Comparison of ENCODE assay signal across 8 cellular contexts in the genomic region with DNA sequence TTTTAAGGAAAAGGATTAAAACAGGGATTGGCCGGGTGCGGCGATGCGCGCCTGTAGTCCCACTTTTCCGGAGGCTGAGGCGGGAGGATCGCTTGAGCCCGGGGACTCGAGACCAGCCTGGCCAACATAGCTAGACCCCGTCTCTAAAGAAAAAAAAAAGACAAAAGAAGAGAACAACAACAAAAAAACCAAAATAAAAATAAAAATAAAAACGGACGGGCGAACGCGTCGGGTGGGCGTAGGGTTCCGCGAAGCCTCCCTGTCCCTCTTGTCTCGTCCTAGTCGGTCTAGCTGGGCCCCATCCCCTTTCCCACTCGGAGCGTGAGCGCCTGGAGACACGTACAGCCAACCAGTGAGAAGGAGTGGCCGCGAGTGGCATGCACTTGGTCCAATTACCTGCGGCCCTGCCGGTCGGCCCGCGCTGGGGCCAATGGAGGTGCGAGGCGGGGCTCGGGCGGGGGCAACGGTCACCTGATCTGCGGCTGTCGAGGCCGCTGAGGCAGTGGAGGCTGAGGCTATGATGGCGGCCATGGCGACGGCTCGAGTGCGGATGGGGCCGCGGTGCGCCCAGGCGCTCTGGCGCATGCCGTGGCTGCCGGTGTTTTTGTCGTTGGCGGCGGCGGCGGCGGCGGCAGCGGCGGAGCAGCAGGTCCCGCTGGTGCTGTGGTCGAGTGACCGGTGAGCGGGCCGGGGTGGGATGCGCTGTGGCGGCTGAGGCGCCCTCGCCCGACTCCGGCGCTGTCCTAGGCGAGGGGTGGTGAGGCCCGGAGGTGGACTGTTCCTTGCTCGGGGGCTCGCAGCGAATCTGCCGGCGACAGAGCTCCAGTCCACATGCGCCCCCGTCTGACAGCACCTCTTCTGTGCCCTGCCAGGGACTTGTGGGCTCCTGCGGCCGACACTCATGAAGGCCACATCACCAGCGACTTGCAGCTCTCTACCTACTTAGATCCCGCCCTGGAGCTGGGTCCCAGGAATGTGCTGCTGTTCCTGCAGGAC. TPM values are rescaled to one million over a fixed set of nuclear protein-coding genes. Genes with fewer than 3 reads are reported as not detected.
DNase-seq lines count a peak whose midpoint lies in the region; ATAC-seq, FAIRE-seq and TF ChIP-seq lines count a peak whose summit lies in the region.

A gene with protein sequence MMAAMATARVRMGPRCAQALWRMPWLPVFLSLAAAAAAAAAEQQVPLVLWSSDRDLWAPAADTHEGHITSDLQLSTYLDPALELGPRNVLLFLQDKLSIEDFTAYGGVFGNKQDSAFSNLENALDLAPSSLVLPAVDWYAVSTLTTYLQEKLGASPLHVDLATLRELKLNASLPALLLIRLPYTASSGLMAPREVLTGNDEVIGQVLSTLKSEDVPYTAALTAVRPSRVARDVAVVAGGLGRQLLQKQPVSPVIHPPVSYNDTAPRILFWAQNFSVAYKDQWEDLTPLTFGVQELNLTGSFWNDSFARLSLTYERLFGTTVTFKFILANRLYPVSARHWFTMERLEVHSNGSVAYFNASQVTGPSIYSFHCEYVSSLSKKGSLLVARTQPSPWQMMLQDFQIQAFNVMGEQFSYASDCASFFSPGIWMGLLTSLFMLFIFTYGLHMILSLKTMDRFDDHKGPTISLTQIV (plus strand): TSS at position 502 of the 996 bp plus-strand sequence. CDS start 16 bp downstream, at position 518.

- peaks cover 4 to 5% of the 10 kb centered on the region in 2 experiments for H3K36me3 ChIP-seq in keratinocyte (ENCODE audit: control insufficient read depth in 2 of 2, extremely low read depth in 1 of 2, insufficient read depth in 2 of 2, low read length in 2 of 2)

- no peaks in the 10 kb centered on the region for H3K9me3 ChIP-seq in keratinocyte (ENCODE audit: control insufficient read depth, low read depth, low read length)

- no peak within 1 kb of the TSS for H3K27ac ChIP-seq in keratinocyte (ENCODE audit: control insufficient read depth, insufficient read depth, low read length)

- no peaks in the 10 kb centered on the region for H3K27me3 ChIP-seq in keratinocyte (ENCODE audit: control insufficient read depth, extremely low read depth, insufficient read depth, low read length)

- FAIRE-seq in keratinocyte (lab: Jason Lieb, UNC): no peak

- H3K4me2 ChIP-seq in keratinocyte (ENCODE audit: control insufficient read depth, extremely low read depth, insufficient read depth, low read depth, low read length): peak within 1 kb of the TSS; percentile 81

- dilution Hi-C loops in keratinocyte (cut with MboI; ENCODE audit: extremely low pct_ligation_motif_present, low sequenced_read_pairs): no loop called here

- peaks cover 6% of the 10 kb centered on the region for H3K4me1 ChIP-seq in keratinocyte (ENCODE audit: control insufficient read depth, extremely low read depth, insufficient read depth, low read length)

- H3K9me1 ChIP-seq in keratinocyte (ENCODE audit: control insufficient read depth, extremely low read depth, insufficient read depth, low read length): no peaks in the 10 kb centered on the region

- DNase-seq in AG08395 (ENCODE audit: low spot score) (peak; percentile 90), NCI-H345 treated with DMSO at 0.1 percent for 48 hours (lab: John Stamatoyannopoulos, UW; ENCODE audit: unreplicated experiment) (peak; percentile 76), cerebellar cortex (ENCODE audit: low spot score) (peak; percentile 92), keratinocyte (ENCODE audit: low read depth, low spot score) (no peak)
- DNase-seq in stimulated activated CD4-positive, alpha-beta T cell treated with anti-CD3 and anti-CD28 coated beads, Interleukin-15, amount 100 ng/mL, for 1 hour (ENCODE audit: low read depth in 1 of 2, low spot score in 1 of 2): peak; percentile 75 to 76

- peak within 1 kb of the TSS; percentile 65 for H3K9ac ChIP-seq in keratinocyte (ENCODE audit: control insufficient read depth, extremely low read depth, insufficient read depth, low read length)

- H4K20me1 ChIP-seq in keratinocyte (ENCODE audit: control insufficient read depth, extremely low read depth, insufficient read depth, low read length): no peaks in the 10 kb centered on the region

- H3K4me3 ChIP-seq in keratinocyte (ENCODE audit: control insufficient read depth in 2 of 3, extremely low read depth in 1 of 3, insufficient read depth in 2 of 3, low read depth in 1 of 3, low read length in 3 of 3): peak within 1 kb of the TSS; percentile 63 to 68 (median 68)

- H2AFZ ChIP-seq in keratinocyte (ENCODE audit: control insufficient read depth, low read length): peak within 1 kb of the TSS; percentile 43

- ATAC-seq in GM18909 (IDR thresholded peaks at IDR 0.05; ENCODE audit: poor library complexity, unreplicated experiment) (peak; percentile 97), HG03175 (IDR thresholded peaks at IDR 0.05; ENCODE audit: unreplicated experiment) (peak; percentile 98)
- ATAC-seq in activated CD4-positive, CD25-positive, alpha-beta regulatory T cell treated with anti-CD3 and anti-CD28 coated beads, Interleukin-2, amount 50 U/mL, for 24 hours: peak; percentile 99 to 100

- TF ChIP-seq CTCF in keratinocyte (optimal IDR thresholded peaks at IDR 0.05 in 1 of 3, IDR thresholded peaks at IDR 0.05 in 1 of 3, conservative IDR thresholded peaks at IDR 0.05 in 1 of 3; ENCODE audit: extremely low read depth in 1 of 3, insufficient read depth in 2 of 3, low read length in 3 of 3): no peak

- peaks cover 14% of the 10 kb centered on the region for H3K79me2 ChIP-seq in keratinocyte (ENCODE audit: control insufficient read depth, insufficient read depth, low read length)

RNA-seq across cellular contexts. Expression of the gene that starts here (rescaled TPM):
- 42.4 to 85.5 TPM (median 74.1 TPM) in 3 replicates for polyA plus RNA-seq in keratinocyte
- 57.1 TPM for polyA plus RNA-seq in keratinocyte (2011; ENCODE audit: low read depth)
- polyA plus RNA-seq in keratinocyte (2011; cell fraction: cytosol; rRNA removed): 36.9 and 42.1 TPM in 2 replicates
- polyA plus RNA-seq in keratinocyte (2011; cell fraction: nucleus; rRNA removed): 129 and 139 TPM in 2 replicates
- 64.5 and 102 TPM in 2 replicates for polyA plus RNA-seq in keratinocyte (2012; ENCODE audit: low replicate concordance)
- polyA minus RNA-seq in keratinocyte: 59.4 to 119 TPM (median 99.8 TPM) in 3 replicates
- polyA minus RNA-seq in keratinocyte (2011; cell fraction: cytosol; rRNA and poly(A)+ RNA removed): 113 TPM
- polyA minus RNA-seq in keratinocyte (2011; cell fraction: nucleus; rRNA and poly(A)+ RNA removed): 121 and 143 TPM in 2 replicates
